ENCODE assay signal across 28 cellular contexts in genomic region chr19:31319465-31319864, GRCh38.
"Had no signal": no experiment of that assay in that cellular context is flagged by ENCODE, and none has a peak within 500 bp of the region (broad histone marks: within the 10 kb centered on the region; RNA-seq: fewer than 3 reads in every experiment).

No MANE protein-coding gene starts in this region.

- ATAC-seq: activated CD8-positive, alpha-beta T cell treated with anti-CD3 and anti-CD28 coated beads for 36 hours; activated naive CD8-positive, alpha-beta T cell treated with anti-CD3 and anti-CD28 coated beads, Interleukin-2, amount 50 U/mL, for 24 hours; activated T-cell treated with anti-CD3 and anti-CD28 coated beads, Interleukin-2, amount 50 U/mL, for 4 hours; activated T-helper 17 cell treated with anti-CD3 and anti-CD28 coated beads, Interleukin-2, amount 50 U/mL, for 72 hours; gastrocnemius medialis; pancreas; sciatic nerve; stimulated activated effector memory CD8-positive, alpha-beta T cell treated with anti-CD3 and anti-CD28 coated beads, Interleukin-12 subunit alpha, Interleukin-12 subunit beta, amount 100 ng/mL, for 72 hours had no signal

- H3K27ac ChIP-seq: gastrocnemius medialis, left ventricle myocardium inferior, pancreas, prostate gland, tibial artery, WERI-Rb-1 had no signal

- H3K4me3 Mint-ChIP-seq: activated CD4-positive, alpha-beta T cell treated with anti-CD3 and anti-CD28 coated beads, Interleukin-2, amount 10 ng/mL, durations not matched to agents 7 days and 5 days; activated CD8-positive, alpha-beta T cell treated with anti-CD3 and anti-CD28 coated beads for 36 hours; activated naive CD4-positive, alpha-beta T cell treated with anti-CD3 and anti-CD28 coated beads, Interleukin-2, amount 50 U/mL, for 24 hours; activated naive CD8-positive, alpha-beta T cell treated with anti-CD3 and anti-CD28 coated beads, Interleukin-2, amount 50 U/mL, for 24 hours; activated T-cell treated with anti-CD3 and anti-CD28 coated beads, Interleukin-2, amount 50 U/mL, for 4 hours; activated T-helper 17 cell treated with anti-CD3 and anti-CD28 coated beads, Interleukin-2, amount 50 U/mL, for 72 hours; central memory CD8-positive, alpha-beta T cell; naive B cell; nephron progenitor cell; stimulated activated effector memory CD8-positive, alpha-beta T cell treated with anti-CD3 and anti-CD28 coated beads, Interleukin-12 subunit alpha, Interleukin-12 subunit beta, amount 100 ng/mL, for 72 hours; stimulated activated naive CD8-positive, alpha-beta T cell treated with anti-CD3 and anti-CD28 coated beads, Interleukin-15, Interleukin-2, amounts not matched to agents 100 ng/mL and 50 ng/mL, for 24 hours had no signal

- H3K9me3 Mint-ChIP-seq: activated CD4-positive, alpha-beta T cell treated with anti-CD3 and anti-CD28 coated beads, Interleukin-2, amount 10 ng/mL, durations not matched to agents 7 days and 5 days; activated CD8-positive, alpha-beta T cell treated with anti-CD3 and anti-CD28 coated beads for 36 hours; activated naive CD4-positive, alpha-beta T cell treated with anti-CD3 and anti-CD28 coated beads, Interleukin-2, amount 50 U/mL, for 24 hours; activated naive CD8-positive, alpha-beta T cell treated with anti-CD3 and anti-CD28 coated beads, Interleukin-2, amount 50 U/mL, for 24 hours; activated T-cell treated with anti-CD3 and anti-CD28 coated beads, Interleukin-2, amount 50 U/mL, for 4 hours; activated T-helper 17 cell treated with anti-CD3 and anti-CD28 coated beads, Interleukin-2, amount 50 U/mL, for 72 hours; central memory CD8-positive, alpha-beta T cell; naive B cell; nephron progenitor cell; stimulated activated effector memory CD8-positive, alpha-beta T cell treated with anti-CD3 and anti-CD28 coated beads, Interleukin-12 subunit alpha, Interleukin-12 subunit beta, amount 100 ng/mL, for 72 hours; stimulated activated naive CD8-positive, alpha-beta T cell treated with anti-CD3 and anti-CD28 coated beads, Interleukin-15, Interleukin-2, amounts not matched to agents 100 ng/mL and 50 ng/mL, for 24 hours had no signal

- H3K27ac Mint-ChIP-seq: activated CD4-positive, alpha-beta T cell treated with anti-CD3 and anti-CD28 coated beads, Interleukin-2, amount 10 ng/mL, durations not matched to agents 7 days and 5 days; activated CD8-positive, alpha-beta T cell treated with anti-CD3 and anti-CD28 coated beads for 36 hours; activated naive CD4-positive, alpha-beta T cell treated with anti-CD3 and anti-CD28 coated beads, Interleukin-2, amount 50 U/mL, for 24 hours; activated naive CD8-positive, alpha-beta T cell treated with anti-CD3 and anti-CD28 coated beads, Interleukin-2, amount 50 U/mL, for 24 hours; activated T-helper 17 cell treated with anti-CD3 and anti-CD28 coated beads, Interleukin-2, amount 50 U/mL, for 72 hours; naive B cell; nephron progenitor cell; stimulated activated effector memory CD8-positive, alpha-beta T cell treated with anti-CD3 and anti-CD28 coated beads, Interleukin-12 subunit alpha, Interleukin-12 subunit beta, amount 100 ng/mL, for 72 hours; stimulated activated naive CD8-positive, alpha-beta T cell treated with anti-CD3 and anti-CD28 coated beads, Interleukin-15, Interleukin-2, amounts not matched to agents 100 ng/mL and 50 ng/mL, for 24 hours had no signal

- H3K27me3 Mint-ChIP-seq: activated CD4-positive, alpha-beta T cell treated with anti-CD3 and anti-CD28 coated beads, Interleukin-2, amount 10 ng/mL, durations not matched to agents 7 days and 5 days; activated naive CD4-positive, alpha-beta T cell treated with anti-CD3 and anti-CD28 coated beads, Interleukin-2, amount 50 U/mL, for 24 hours; activated T-helper 17 cell treated with anti-CD3 and anti-CD28 coated beads, Interleukin-2, amount 50 U/mL, for 72 hours had no signal

- DNase-seq: activated CD4-positive, alpha-beta T cell treated with anti-CD3 and anti-CD28 coated beads, Interleukin-2, amount 10 ng/mL, durations not matched to agents 7 days and 5 days; activated CD4-positive, CD25-positive, alpha-beta regulatory T cell treated with anti-CD3 and anti-CD28 coated beads, Interleukin-2, amount 50 U/mL, for 72 hours; activated CD8-positive, alpha-beta T cell treated with anti-CD3 and anti-CD28 coated beads for 36 hours; activated naive CD8-positive, alpha-beta T cell treated with anti-CD3 and anti-CD28 coated beads, Interleukin-2, amount 50 U/mL, for 24 hours; activated T-cell treated with anti-CD3 and anti-CD28 coated beads, Interleukin-2, amount 50 U/mL, for 4 hours; amygdala; dermis blood vessel endothelial cell; effector CD8-positive, alpha-beta T cell; gastrocnemius medialis; glutamatergic neuron; left ventricle myocardium inferior; naive B cell; nephron progenitor cell; pancreas; retina; small intestine; stimulated activated CD4-positive, alpha-beta T cell treated with anti-CD3 and anti-CD28 coated beads, Interleukin-4, amount 100 ng/mL, for 24 hours; T-helper 9 cell; tibial artery; WERI-Rb-1 had no signal

- H3K27me3 ChIP-seq: pancreas, tibial artery had no signal

- H3K9me3 ChIP-seq: gastrocnemius medialis, left ventricle myocardium inferior, pancreas, prostate gland, tibial artery had no signal

- H3K36me3 ChIP-seq: gastrocnemius medialis, left ventricle myocardium inferior, pancreas, prostate gland, tibial artery, WERI-Rb-1 had no signal

- H3K4me3 ChIP-seq: gastrocnemius medialis, left ventricle myocardium inferior, lung, pancreas, prostate gland, tibial artery had no signal

- H3K4me1 ChIP-seq: pancreas, prostate gland had no signal

- H3K4me1 Mint-ChIP-seq: activated CD4-positive, alpha-beta T cell treated with anti-CD3 and anti-CD28 coated beads, Interleukin-2, amount 10 ng/mL, durations not matched to agents 7 days and 5 days; activated naive CD4-positive, alpha-beta T cell treated with anti-CD3 and anti-CD28 coated beads, Interleukin-2, amount 50 U/mL, for 24 hours; activated naive CD8-positive, alpha-beta T cell treated with anti-CD3 and anti-CD28 coated beads, Interleukin-2, amount 50 U/mL, for 24 hours; activated T-helper 17 cell treated with anti-CD3 and anti-CD28 coated beads, Interleukin-2, amount 50 U/mL, for 72 hours; central memory CD8-positive, alpha-beta T cell; naive B cell; stimulated activated effector memory CD8-positive, alpha-beta T cell treated with anti-CD3 and anti-CD28 coated beads, Interleukin-12 subunit alpha, Interleukin-12 subunit beta, amount 100 ng/mL, for 72 hours had no signal

- H3K36me3 Mint-ChIP-seq: activated naive CD4-positive, alpha-beta T cell treated with anti-CD3 and anti-CD28 coated beads, Interleukin-2, amount 50 U/mL, for 24 hours; naive B cell; stimulated activated effector memory CD8-positive, alpha-beta T cell treated with anti-CD3 and anti-CD28 coated beads, Interleukin-12 subunit alpha, Interleukin-12 subunit beta, amount 100 ng/mL, for 72 hours had no signal
